Comparison of ENCODE assay signal across 22 cellular contexts in genomic region chr3:127612966-127613365, GRCh38. TPM values are rescaled to one million over a fixed set of nuclear protein-coding genes. Genes with fewer than 3 reads are reported as not detected.
A peak's percentile ranks its signal among the peaks of the same experiment; 100 is the strongest.
DNase-seq lines count a peak whose midpoint lies in the region; ATAC-seq, FAIRE-seq and TF ChIP-seq lines count a peak whose summit lies in the region.
"Had no signal": no experiment of that assay in that cellular context is flagged by ENCODE, and none has a peak within 500 bp of the region (broad histone marks: within the 10 kb centered on the region; RNA-seq: fewer than 3 reads in every experiment).

No MANE protein-coding gene starts in this region.

- no peak overlapping the region for H2AFZ ChIP-seq in astrocyte (ENCODE audit: low read depth, low read length)

- TF ChIP-seq POLR2A in gastrocnemius medialis (IDR thresholded peaks at IDR 0.05) (no peak), lower leg skin (IDR thresholded peaks at IDR 0.05) (no peak)

- peak overlapping the region; percentile 45 for H3K4me2 ChIP-seq in astrocyte (ENCODE audit: low read length)

- WGBS in right cardiac atrium: 60% methylated on average over 6 of the region's 6 CpGs
- 62 to 64% methylated on average over 6 of the region's 6 CpGs for WGBS in lower leg skin, 2 donors

- in situ Hi-C loops in gastrocnemius medialis (cut with MboI; ENCODE audit: low sequenced_read_pairs in 4 of 4): no loop called here

- H3K9me3 ChIP-seq in right cardiac atrium (ENCODE audit: control insufficient read depth, low read length) (no peaks in the 10 kb centered on the region), astrocyte (ENCODE audit: insufficient read depth, low read depth, low read length) (no peaks in the 10 kb centered on the region), kidney (ENCODE audit: control insufficient read depth in 1 of 2, low read length in 2 of 2) (no peaks in the 10 kb centered on the region), gastrocnemius medialis (no peaks in the 10 kb centered on the region)
- H3K9me3 ChIP-seq: colonic mucosa, MG63 had no signal

- peak overlapping the region; percentile 15 for H3K9ac ChIP-seq in astrocyte (ENCODE audit: low read length)
- no peak overlapping the region for H3K9ac ChIP-seq in kidney (ENCODE audit: low read length in 2 of 2)

- no peak overlapping the region for H3K27ac ChIP-seq in right cardiac atrium (ENCODE audit: low read length)
- peak overlapping the region; percentile 40 for H3K27ac ChIP-seq in astrocyte (ENCODE audit: low read depth, low read length)
- H3K27ac ChIP-seq in kidney (ENCODE audit: low read depth in 2 of 2, low read length in 2 of 2): no peak overlapping the region
- H3K27ac ChIP-seq in gastrocnemius medialis: no peak overlapping the region
- H3K27ac ChIP-seq: colonic mucosa, epithelial cell of prostate had no signal

- DNase-seq in cardiac septum (ENCODE audit: low spot score) (peak; percentile 29), right cardiac atrium (no peak), astrocyte (ENCODE audit: low read depth) (peak; percentile 66), kidney (peak; percentile 48), gastrocnemius medialis (no peak), lower leg skin (ENCODE audit: low spot score in 2 of 2) (no peak)
- DNase-seq: ACHN; activated CD8-positive, alpha-beta memory T cell treated with anti-CD3 and anti-CD28 coated beads, Interleukin-2, amount 10 ng/mL, durations not matched to agents 7 days and 5 days; activated effector memory CD4-positive, alpha-beta T cell treated with anti-CD3 and anti-CD28 coated beads, Interleukin-2, amount 50 U/mL, for 16 hours; CD4-positive, alpha-beta memory T cell; colonic mucosa; naive B cell; NCI-H1694 treated with DMSO at 0.1 percent for 48 hours; NCI-H526 treated with DMSO at 0.1 percent for 48 hours; T-helper 9 cell had no signal

- H3K36me3 ChIP-seq in astrocyte (ENCODE audit: insufficient read depth, low read length) (peaks cover 4% of the 10 kb centered on the region), kidney (ENCODE audit: control insufficient read depth in 1 of 2, insufficient read depth in 2 of 2, low read length in 2 of 2) (peaks cover 0 to 3% of the 10 kb centered on the region in 2 donors), gastrocnemius medialis (peaks cover 0 to 4% of the 10 kb centered on the region in 2 donors)
- H3K36me3 ChIP-seq: colonic mucosa had no signal

- H3K4me1 ChIP-seq in right cardiac atrium (ENCODE audit: control insufficient read depth, insufficient read depth, low read length): no peaks in the 10 kb centered on the region
- H3K4me1 ChIP-seq in astrocyte (ENCODE audit: insufficient read depth, low read length): peaks cover 29% of the 10 kb centered on the region
- H3K4me1 ChIP-seq in kidney (ENCODE audit: control insufficient read depth in 1 of 2, insufficient read depth in 1 of 2, low read depth in 1 of 2, low read length in 2 of 2): no peaks in the 10 kb centered on the region
- H3K4me1 ChIP-seq in gastrocnemius medialis: peaks cover 5 to 8% of the 10 kb centered on the region in 2 donors
- H3K4me1 ChIP-seq: colonic mucosa had no signal

- no peak for FAIRE-seq in astrocyte (lab: Jason Lieb, UNC)
- no peak for FAIRE-seq in kidney (lab: Jason Lieb, UNC)
- FAIRE-seq: frontal cortex had no signal

- H3K27ac Mint-ChIP-seq in astrocyte (ENCODE audit: unreplicated experiment): peak overlapping the region; percentile 84
- H3K27ac Mint-ChIP-seq: activated CD8-positive, alpha-beta memory T cell treated with anti-CD3 and anti-CD28 coated beads, Interleukin-2, amount 10 ng/mL, durations not matched to agents 7 days and 5 days; progenitor cell of endocrine pancreas; stimulated activated effector memory CD8-positive, alpha-beta T cell treated with anti-CD3 and anti-CD28 coated beads, Interleukin-12 subunit alpha, Interleukin-12 subunit beta, amount 100 ng/mL, for 72 hours had no signal

- TF ChIP-seq CTCF in astrocyte (IDR thresholded peaks at IDR 0.05; ENCODE audit: insufficient read depth, low read depth, low read length): no peak
- TF ChIP-seq CTCF in kidney (IDR thresholded peaks at IDR 0.05; ENCODE audit: borderline replicate concordance, extremely low read depth, insufficient read depth): no peak
- TF ChIP-seq CTCF in gastrocnemius medialis (IDR thresholded peaks at IDR 0.05 in 4 of 5, conservative IDR thresholded peaks at IDR 0.05 in 1 of 5): no peak
- no peak for TF ChIP-seq CTCF in lower leg skin (IDR thresholded peaks at IDR 0.05)

- ATAC-seq in right cardiac atrium: no peak
- ATAC-seq in gastrocnemius medialis: no peak
- ATAC-seq in HG02759 (IDR thresholded peaks at IDR 0.05; ENCODE audit: unreplicated experiment): no peak
- ATAC-seq in HG03457 (IDR thresholded peaks at IDR 0.05; ENCODE audit: unreplicated experiment): no peak
- ATAC-seq: activated CD8-positive, alpha-beta memory T cell treated with anti-CD3 and anti-CD28 coated beads, Interleukin-2, amount 10 ng/mL, durations not matched to agents 7 days and 5 days; stimulated activated effector memory CD8-positive, alpha-beta T cell treated with anti-CD3 and anti-CD28 coated beads, Interleukin-12 subunit alpha, Interleukin-12 subunit beta, amount 100 ng/mL, for 72 hours had no signal

- no peaks in the 10 kb centered on the region for H3K9me3 Mint-ChIP-seq in astrocyte (ENCODE audit: unreplicated experiment)
- H3K9me3 Mint-ChIP-seq: CD4-positive, alpha-beta memory T cell; naive B cell; stimulated activated effector memory CD8-positive, alpha-beta T cell treated with anti-CD3 and anti-CD28 coated beads, Interleukin-12 subunit alpha, Interleukin-12 subunit beta, amount 100 ng/mL, for 72 hours had no signal

- no peak overlapping the region for H3K4me3 Mint-ChIP-seq in astrocyte (ENCODE audit: unreplicated experiment)
- H3K4me3 Mint-ChIP-seq: activated CD8-positive, alpha-beta memory T cell treated with anti-CD3 and anti-CD28 coated beads, Interleukin-2, amount 10 ng/mL, durations not matched to agents 7 days and 5 days; CD4-positive, alpha-beta memory T cell; stimulated activated effector memory CD8-positive, alpha-beta T cell treated with anti-CD3 and anti-CD28 coated beads, Interleukin-12 subunit alpha, Interleukin-12 subunit beta, amount 100 ng/mL, for 72 hours had no signal

- H3K27me3 Mint-ChIP-seq in astrocyte (ENCODE audit: low read depth, unreplicated experiment): no peaks in the 10 kb centered on the region
- H3K27me3 Mint-ChIP-seq: activated CD8-positive, alpha-beta memory T cell treated with anti-CD3 and anti-CD28 coated beads, Interleukin-2, amount 10 ng/mL, durations not matched to agents 7 days and 5 days; CD4-positive, alpha-beta memory T cell; naive B cell; progenitor cell of endocrine pancreas had no signal

- no peaks in the 10 kb centered on the region for H3K79me2 ChIP-seq in astrocyte (ENCODE audit: insufficient read depth, low read length)

- H3K27me3 ChIP-seq in right cardiac atrium (ENCODE audit: control insufficient read depth, insufficient read depth): no peaks in the 10 kb centered on the region
- no peaks in the 10 kb centered on the region for H3K27me3 ChIP-seq in astrocyte (ENCODE audit: insufficient read depth, low read length)
- H3K27me3 ChIP-seq in gastrocnemius medialis: no peaks in the 10 kb centered on the region
- H3K27me3 ChIP-seq: colonic mucosa, MG63 had no signal

- H3K36me3 Mint-ChIP-seq in astrocyte (ENCODE audit: low read depth, unreplicated experiment): peaks cover 14% of the 10 kb centered on the region

- H4K20me1 ChIP-seq in astrocyte (ENCODE audit: insufficient read depth, low read length): no peaks in the 10 kb centered on the region

- H3K4me3 ChIP-seq in right cardiac atrium (ENCODE audit: low read length) (no peak overlapping the region), astrocyte (ENCODE audit: insufficient read depth, low read depth, low read length) (no peak overlapping the region), kidney (ENCODE audit: low read length in 2 of 2) (no peak overlapping the region), gastrocnemius medialis (no peak overlapping the region), lower leg skin (ENCODE audit: low read depth, poor library complexity, severe bottlenecking) (no peak overlapping the region)
- H3K4me3 ChIP-seq: colonic mucosa, MG63 had no signal

- intact Hi-C loops in cardiac septum (cut with DNase I): no loop called here
- intact Hi-C loops in right cardiac atrium (cut with DNase I): no loop called here
- intact Hi-C loops in kidney (cut with DNase I): no loop called here
- intact Hi-C loops in gastrocnemius medialis (cut with DNase I; ENCODE audit: low total_unique reads): no loop called here
- intact Hi-C loops in lower leg skin (cut with DNase I; ENCODE audit: low total_unique reads): no loop called here

- H3K4me1 Mint-ChIP-seq in astrocyte (ENCODE audit: low read depth, unreplicated experiment): peaks cover 35% of the 10 kb centered on the region

RNA-seq across cellular contexts. Expression of gene MCM2, which starts 14.8 kb away (rescaled TPM):
- total RNA-seq in cardiac septum (5.5 TPM), right cardiac atrium (1 to 10 TPM; 4.0 to 7.9 (median 6.1) TPM), astrocyte (8.4 and 11.9 TPM in 2 replicates), kidney (8.8 TPM), gastrocnemius medialis (10 to 100 TPM in 1 of 4 donors, 1 to 10 TPM in 3; 3.5 to 12.5 (median 6.6) TPM), lower leg skin (10 to 100 TPM in 3 of 4 donors, 1 to 10 TPM in 1; 5.8 to 19.6 (median 14.3) TPM)
- polyA plus RNA-seq in right cardiac atrium (3.2 TPM), kidney (ENCODE audit: insufficient read depth, low read depth, low replicate concordance) (3.3 TPM)

RNA-seq across cellular contexts. Expression of gene PODXL2, which starts 16.0 kb away (rescaled TPM):
- total RNA-seq in cardiac septum (2.2 TPM), right cardiac atrium (1 to 10 TPM; 1.5 to 3.0 (median 2.1) TPM), astrocyte (14.5 and 15.5 TPM in 2 replicates), kidney (7.4 TPM), gastrocnemius medialis (1 to 10 TPM; 1.5 to 3.2 (median 2.0) TPM), lower leg skin (10 to 100 TPM in 2 of 4 donors, 1 to 10 TPM in 2; 7.1 to 14.5 (median 9.2) TPM)
- polyA plus RNA-seq in right cardiac atrium (2.0 TPM), kidney (ENCODE audit: insufficient read depth, low read depth, low replicate concordance) (10.5 TPM)

RNA-seq across cellular contexts. Expression of gene TPRA1, which starts 22.4 kb away (rescaled TPM):
- total RNA-seq in cardiac septum: 17.3 TPM
- 10 to 100 TPM; 18.5 to 23.7 (median 20.1) TPM for total RNA-seq in right cardiac atrium
- polyA plus RNA-seq in right cardiac atrium: 17.9 TPM
- 24.6 and 24.9 TPM in 2 replicates for total RNA-seq in astrocyte
- total RNA-seq in kidney: 36.4 TPM
- 35.4 TPM for polyA plus RNA-seq in kidney (ENCODE audit: insufficient read depth, low read depth, low replicate concordance)
- total RNA-seq in gastrocnemius medialis: 10 to 100 TPM; 29.2 to 42.1 (median 31.1) TPM
- total RNA-seq in lower leg skin: 10 to 100 TPM; 57.3 to 87.5 (median 82.4) TPM

RNA-seq across cellular contexts. Expression of gene ABTB1, which starts 59.8 kb away (rescaled TPM):
- total RNA-seq in cardiac septum (25.5 TPM), right cardiac atrium (10 to 100 TPM; 20.2 to 47.1 (median 34.1) TPM), astrocyte (11.6 and 11.8 TPM in 2 replicates), kidney (29.2 TPM), gastrocnemius medialis (10 to 100 TPM; 22.9 to 37.5 (median 30.1) TPM), lower leg skin (10 to 100 TPM; 27.8 to 68.7 (median 39.3) TPM)
- polyA plus RNA-seq in right cardiac atrium (38.2 TPM), kidney (ENCODE audit: insufficient read depth, low read depth, low replicate concordance) (43.2 TPM)

Comparison
In these comparisons a context has a peak if more than half of its experiments do, and no peak if none do; other contexts are left out.
1. DNase-seq: peak in cardiac septum (single experiment), astrocyte (single experiment) and kidney (single experiment); none in right cardiac atrium (0 of 3), gastrocnemius medialis (0 of 2) and lower leg skin (0 of 2).